11 cellular contexts compared by ENCODE assay signal in genomic region chr7:44036364-44036763, GRCh38. TPM values are rescaled to one million over a fixed set of nuclear protein-coding genes. Genes with fewer than 3 reads are reported as not detected.
DNase-seq lines count a peak whose midpoint lies in the region; ATAC-seq and TF ChIP-seq lines count a peak whose summit lies in the region.
"Not testable (repeated sequence)": the region's sequence is repeated elsewhere in the genome, so short reads cannot be mapped to it uniquely, and the experiment has no call there.
"Had no signal": no experiment of that assay in that cellular context is flagged by ENCODE, and none has a peak within 500 bp of the region (broad histone marks: within the 10 kb centered on the region; RNA-seq: fewer than 3 reads in every experiment).

No MANE protein-coding gene starts in this region.

- not testable (repeated sequence) for H3K27ac Mint-ChIP-seq in endodermal cell; memory B cell; stimulated activated naive B cell treated with anti-CD40 and anti-IgM and Interleukin-4, amounts not matched to agents 10 μg/mL and 1 μg/mL and 100 μg/mL, for 72 hours

- TF ChIP-seq CTCF in Peyer's patch (IDR thresholded peaks at IDR 0.05); endodermal cell (conservative IDR thresholded peaks at IDR 0.05): not testable (repeated sequence)

- DNase-seq in DMS 273 (lab: John Stamatoyannopoulos, UW; ENCODE audit: unreplicated experiment) (peak; percentile 25), HT-29 (ENCODE audit: low spot score) (peak; percentile 85), Peyer's patch (peak in 2 of 3 donors; percentile 69 to 81), endodermal cell (peak; percentile 93)
- DNase-seq in activated CD4-positive, alpha-beta T cell treated with anti-CD3 and anti-CD28 coated beads for 48 hours: peak; percentile 65
- peak; percentile 35 for DNase-seq in activated naive CD4-positive, alpha-beta T cell treated with anti-CD3 and anti-CD28 coated beads, Interleukin-2, amount 50 U/mL, for 16 hours
- DNase-seq in memory B cell (ENCODE audit: low spot score in 2 of 2): not testable (repeated sequence)
- peak; percentile 24 for DNase-seq in stimulated activated naive B cell treated with anti-CD40 and anti-IgM and Interleukin-4, amounts not matched to agents 10 μg/mL and 1 μg/mL and 100 μg/mL, for 72 hours

- not testable (repeated sequence) for H3K9ac ChIP-seq in endodermal cell (ENCODE audit: extremely low read depth, low read length, poor library complexity, severe bottlenecking)

- peak in 1 of 2 donors; percentile 27 for TF ChIP-seq POLR2A in Peyer's patch (IDR thresholded peaks at IDR 0.05)

- not testable (repeated sequence) for H3K4me1 Mint-ChIP-seq in endodermal cell; memory B cell; stimulated activated naive B cell treated with anti-CD40 and anti-IgM and Interleukin-4, amounts not matched to agents 10 μg/mL and 1 μg/mL and 100 μg/mL, for 72 hours

- H3K27ac ChIP-seq in Peyer's patch: peak overlapping the region in 2 of 4 donors; percentile 35
- not testable (repeated sequence) for H3K27ac ChIP-seq in endodermal cell (ENCODE audit: low read depth, low read length)

- H3K36me3 Mint-ChIP-seq in endodermal cell (ENCODE audit: low read depth); memory B cell: not testable (repeated sequence)
- peaks cover 11 to 18% of the 10 kb centered on the region in 2 donors for H3K36me3 Mint-ChIP-seq in stimulated activated naive B cell treated with anti-CD40 and anti-IgM and Interleukin-4, amounts not matched to agents 10 μg/mL and 1 μg/mL and 100 μg/mL, for 72 hours

- ATAC-seq in memory B cell (ENCODE audit: low read depth): peak; percentile 3
- ATAC-seq in stimulated activated naive B cell treated with anti-CD40 and anti-IgM and Interleukin-4, amounts not matched to agents 10 μg/mL and 1 μg/mL and 100 μg/mL, for 72 hours (replicated peaks): peak; percentile 11 to 22

- H3K4me1 ChIP-seq in Peyer's patch; endodermal cell (ENCODE audit: control insufficient read depth, insufficient read depth, low read length): not testable (repeated sequence)

- H3K27me3 ChIP-seq in Peyer's patch; endodermal cell (ENCODE audit: control insufficient read depth, insufficient read depth, low read length, poor library complexity, severe bottlenecking): not testable (repeated sequence)

- H3K4me3 Mint-ChIP-seq in endodermal cell; memory B cell; stimulated activated naive B cell treated with anti-CD40 and anti-IgM and Interleukin-4, amounts not matched to agents 10 μg/mL and 1 μg/mL and 100 μg/mL, for 72 hours: not testable (repeated sequence)

- 75 to 80% methylated on average over 2 to 8 of the region's 10 CpGs for WGBS in endodermal cell (ENCODE audit: insufficient coverage in 1 of 2, insufficient read length in 1 of 2), 2 experiments

- H3K36me3 ChIP-seq in Peyer's patch; endodermal cell (ENCODE audit: control insufficient read depth, insufficient read depth, low read length): not testable (repeated sequence)

- not testable (repeated sequence) for H3K9me3 Mint-ChIP-seq in endodermal cell; memory B cell; stimulated activated naive B cell treated with anti-CD40 and anti-IgM and Interleukin-4, amounts not matched to agents 10 μg/mL and 1 μg/mL and 100 μg/mL, for 72 hours

- not testable (repeated sequence) for H3K4me3 ChIP-seq in Peyer's patch; endodermal cell (ENCODE audit: low read length)

- peaks cover 19% of the 10 kb centered on the region for H3K27me3 Mint-ChIP-seq in endodermal cell (ENCODE audit: insufficient read depth)
- H3K27me3 Mint-ChIP-seq in memory B cell; stimulated activated naive B cell treated with anti-CD40 and anti-IgM and Interleukin-4, amounts not matched to agents 10 μg/mL and 1 μg/mL and 100 μg/mL, for 72 hours: not testable (repeated sequence)

- not testable (repeated sequence) for H3K9me3 ChIP-seq in Peyer's patch; endodermal cell (ENCODE audit: control insufficient read depth, low read length)

RNA-seq across cellular contexts. Expression of gene DBNL, which starts 8.1 kb away (rescaled TPM):
- 184 and 203 TPM in 2 replicates for total RNA-seq in HT-29 (2014; rRNA removed; shearing (Covaris generic))
- total RNA-seq in Peyer's patch: 100 to 1,000 TPM; 100 to 303 (median 111) TPM
- total RNA-seq in endodermal cell: 10 to 100 TPM; 47.0 to 50.9 TPM
- 49.2 TPM for polyA plus RNA-seq in endodermal cell (2013, experiment 1 of 2)
- 46.7 TPM for polyA plus RNA-seq in endodermal cell (2013, experiment 2 of 2)

RNA-seq across cellular contexts. Expression of gene PGAM2, which starts 29.0 kb away (rescaled TPM):
- total RNA-seq in HT-29 (2014; rRNA removed; shearing (Covaris generic)): 0.56 TPM in 1 of 2 replicates, not detected in the other
- total RNA-seq in Peyer's patch (1 to 10 TPM in 2 of 4 donors, not detected in 2; 1.2 to 4.1 TPM), endodermal cell (1 to 10 TPM; 1.2 to 1.3 TPM)
- polyA plus RNA-seq in endodermal cell (2013, experiment 1 of 2): 4.3 TPM
- 4.4 TPM for polyA plus RNA-seq in endodermal cell (2013, experiment 2 of 2)
- total RNA-seq: glomerular endothelial cell had no signal

RNA-seq across cellular contexts. Expression of gene SPDYE1, which starts 38.7 kb away (rescaled TPM):
- not detected in 2 replicates for total RNA-seq in HT-29 (2014; rRNA removed; shearing (Covaris generic))
- total RNA-seq in Peyer's patch (not detected), endodermal cell (under 1 TPM in 1 of 2 donors, not detected in 1; 0.15 TPM)
- polyA plus RNA-seq in endodermal cell (2013, experiment 1 of 2): not detected
- polyA plus RNA-seq in endodermal cell (2013, experiment 2 of 2): not detected
- total RNA-seq: glomerular endothelial cell, myocyte, urinary bladder had no signal
- polyA plus RNA-seq: urinary bladder had no signal

RNA-seq across cellular contexts. Expression of gene POLM, which starts 46.0 kb away (rescaled TPM):
- 20.0 and 22.9 TPM in 2 replicates for total RNA-seq in HT-29 (2014; rRNA removed; shearing (Covaris generic))
- total RNA-seq in Peyer's patch (100 to 1,000 TPM in 2 of 4 donors, 10 to 100 TPM in 2; 49.5 to 150 (median 90.8) TPM), endodermal cell (10 to 100 TPM; 23.6 to 27.0 TPM)
- polyA plus RNA-seq in endodermal cell (2013, experiment 1 of 2): 17.6 TPM
- 16.5 TPM for polyA plus RNA-seq in endodermal cell (2013, experiment 2 of 2)
